Comparison of ENCODE assay signal across 9 cellular contexts in genomic region chr15:40307421-40308165, GRCh38. TPM values are rescaled to one million over a fixed set of nuclear protein-coding genes. Genes with fewer than 3 reads are reported as not detected.
A peak's percentile ranks its signal among the peaks of the same experiment; 100 is the strongest.
DNase-seq lines count a peak whose midpoint lies in the region; ATAC-seq and TF ChIP-seq lines count a peak whose summit lies in the region.
"Had no signal": no experiment of that assay in that cellular context is flagged by ENCODE, and none has a peak within 500 bp of the region (broad histone marks: within the 10 kb centered on the region; RNA-seq: fewer than 3 reads in every experiment).

TSS of gene PLCB2 (minus strand) at chr15:40307935. CDS start at chr15:40307672, 263 bp downstream.

- BruUV-seq in PC-9 (replicated peaks; lab: Mats Ljungman, UMichigan): no TSS peak

- TF ChIP-seq POLR2A in esophagus muscularis mucosa (IDR thresholded peaks at IDR 0.05; ENCODE audit: low read depth): no peak

- no peak within 1 kb of the TSS for H2AFZ ChIP-seq in PC-9

- no peak for TF ChIP-seq EP300 in esophagus muscularis mucosa (IDR thresholded peaks at IDR 0.05)

- H3F3A ChIP-seq in DOHH2 (ENCODE audit: control insufficient read depth, insufficient read depth) (no peaks in the 10 kb centered on the region), PC-9 (ENCODE audit: insufficient read depth, low read depth) (no peaks in the 10 kb centered on the region)

- H3K4me1 Mint-ChIP-seq in progenitor cell of endocrine pancreas (ENCODE audit: low read depth): peaks cover 1% of the 10 kb centered on the region

- no peaks in the 10 kb centered on the region for H3K36me3 Mint-ChIP-seq in progenitor cell of endocrine pancreas (ENCODE audit: insufficient read depth)

- H3K9me3 Mint-ChIP-seq in progenitor cell of endocrine pancreas (ENCODE audit: low read depth): no peaks in the 10 kb centered on the region

- no peaks in the 10 kb centered on the region for H4K20me1 ChIP-seq in DOHH2 (ENCODE audit: control insufficient read depth, insufficient read depth, low read depth, low read length)
- H4K20me1 ChIP-seq in PC-9 (ENCODE audit: insufficient read depth): no peaks in the 10 kb centered on the region

- H3K4me2 ChIP-seq in DOHH2 (ENCODE audit: low read length): peak within 1 kb of the TSS; percentile 73
- H3K4me2 ChIP-seq in PC-9: no peak within 1 kb of the TSS

- POLR2A ChIA-PET in PC-9 (lab: Charles Lee; ENCODE audit: unreplicated experiment): no interaction called here

- no peaks in the 10 kb centered on the region for H3K9me2 ChIP-seq in DOHH2 (replicated peaks; ENCODE audit: control insufficient read depth, low read length)
- no peaks in the 10 kb centered on the region for H3K9me2 ChIP-seq in PC-9 (ENCODE audit: insufficient read depth)

- CTCF ChIA-PET in PC-9 (lab: Charles Lee): no interaction called here

- no peak within 1 kb of the TSS for H3K4me3 Mint-ChIP-seq in progenitor cell of endocrine pancreas (ENCODE audit: low read depth)

- peaks cover 48% of the 10 kb centered on the region for H3K27me3 Mint-ChIP-seq in progenitor cell of endocrine pancreas

- intact Hi-C loops in esophagus muscularis mucosa (cut with DNase I) (no loop called here), PC-9 (cut with micrococcal nuclease; ENCODE audit: unreplicated experiment) (no loop called here)

- 55% methylated on average over 7 of the region's 15 CpGs for WGBS in esophagus muscularis mucosa

- H3K79me2 ChIP-seq in DOHH2 (ENCODE audit: control insufficient read depth, low read length) (no peaks in the 10 kb centered on the region), PC-9 (ENCODE audit: low read depth) (no peaks in the 10 kb centered on the region)

- no peak within 1 kb of the TSS for H3K27ac Mint-ChIP-seq in progenitor cell of endocrine pancreas

- H3K27me3 ChIP-seq in DOHH2 (ENCODE audit: control insufficient read depth, low read length): peaks cover 15% of the 10 kb centered on the region; the same call in 1 of the 2 replicates
- peaks cover 0 to 4% (median 0%) of the 10 kb centered on the region in 4 donors for H3K27me3 ChIP-seq in esophagus muscularis mucosa
- H3K27me3 ChIP-seq in PC-9 (ENCODE audit: insufficient read depth, low read depth): no peaks in the 10 kb centered on the region

- H3K36me3 ChIP-seq in DOHH2 (ENCODE audit: control insufficient read depth, low read length): no peaks in the 10 kb centered on the region
- no peaks in the 10 kb centered on the region for H3K36me3 ChIP-seq in esophagus muscularis mucosa
- H3K36me3 ChIP-seq in PC-9 (ENCODE audit: low read depth): no peaks in the 10 kb centered on the region

- peak; percentile 58 for ATAC-seq in GM21717 (IDR thresholded peaks at IDR 0.05; ENCODE audit: unreplicated experiment)
- ATAC-seq in HG03025 (IDR thresholded peaks at IDR 0.05; ENCODE audit: low FRiP score, unreplicated experiment): no peak

- H3K9me3 ChIP-seq in DOHH2 (ENCODE audit: control insufficient read depth, insufficient read depth, low read length): no peaks in the 10 kb centered on the region
- H3K9me3 ChIP-seq in esophagus muscularis mucosa: no peaks in the 10 kb centered on the region
- H3K9me3 ChIP-seq in PC-9 (ENCODE audit: insufficient read depth, low read depth): no peaks in the 10 kb centered on the region

- peak within 1 kb of the TSS; percentile 73 for H3K4me3 ChIP-seq in DOHH2 (ENCODE audit: low read length)
- H3K4me3 ChIP-seq in esophagus muscularis mucosa: peak within 1 kb of the TSS; percentile 18 to 45 (median 29)
- H3K4me3 ChIP-seq in PC-9: no peak within 1 kb of the TSS

- DNase-seq in NCI-H526 (lab: John Stamatoyannopoulos, UW): peak; percentile 42 to 81
- DNase-seq in activated CD8-positive, alpha-beta memory T cell treated with anti-CD3 and anti-CD28 coated beads for 24 hours: peak; percentile 91
- no peak for DNase-seq in esophagus muscularis mucosa (ENCODE audit: extremely low spot score)
- DNase-seq in progenitor cell of endocrine pancreas (ENCODE audit: low spot score, unreplicated experiment): no peak
- DNase-seq in PC-9: no peak

- peak within 1 kb of the TSS; percentile 61 for H3K27ac ChIP-seq in DOHH2 (ENCODE audit: low read depth, low read length)
- peak within 1 kb of the TSS in 3 of 4 donors; percentile 34 to 55 (median 54) for H3K27ac ChIP-seq in esophagus muscularis mucosa (replicated peaks in 1 of 4)
- H3K27ac ChIP-seq in PC-9: no peak within 1 kb of the TSS
- H3K27ac ChIP-seq: VCaP had no signal

- TF ChIP-seq CTCF in DOHH2 (IDR thresholded peaks at IDR 0.05; ENCODE audit: low read depth, low read length, poor library complexity, severe bottlenecking) (peak; percentile 59), esophagus muscularis mucosa (IDR thresholded peaks at IDR 0.05) (peak; percentile 11 to 20 (median 14)), progenitor cell of endocrine pancreas (IDR thresholded peaks at IDR 0.05; ENCODE audit: unreplicated experiment) (peak; percentile 17), PC-9 (conservative IDR thresholded peaks at IDR 0.05) (no peak)

- H3K4me1 ChIP-seq in DOHH2 (ENCODE audit: control insufficient read depth, low read length): peaks cover 32% of the 10 kb centered on the region
- peaks cover 0 to 15% (median 7%) of the 10 kb centered on the region in 4 donors for H3K4me1 ChIP-seq in esophagus muscularis mucosa
- H3K4me1 ChIP-seq in PC-9 (replicated peaks; ENCODE audit: insufficient read depth): no peaks in the 10 kb centered on the region

RNA-seq across cellular contexts. Expression of gene PLCB2, which starts in this region (rescaled TPM):
- total RNA-seq in esophagus muscularis mucosa (10 to 100 TPM in 1 of 4 donors, 1 to 10 TPM in 3; 5.8 to 13.3 (median 9.7) TPM), progenitor cell of endocrine pancreas (2.5 and 2.8 TPM in 2 replicates), PC-9 (2021) (0.92 and 1.6 TPM in 2 replicates)

Comparison
In these comparisons a context has a peak if more than half of its experiments do, and no peak if none do; other contexts are left out.
1. DNase-seq: peak in NCI-H526 (2 of 2) and activated CD8-positive, alpha-beta memory T cell treated with anti-CD3 and anti-CD28 coated beads for 24 hours (single experiment); none in esophagus muscularis mucosa (single experiment), progenitor cell of endocrine pancreas (single experiment) and PC-9 (0 of 2).